In the genomic region with DNA sequence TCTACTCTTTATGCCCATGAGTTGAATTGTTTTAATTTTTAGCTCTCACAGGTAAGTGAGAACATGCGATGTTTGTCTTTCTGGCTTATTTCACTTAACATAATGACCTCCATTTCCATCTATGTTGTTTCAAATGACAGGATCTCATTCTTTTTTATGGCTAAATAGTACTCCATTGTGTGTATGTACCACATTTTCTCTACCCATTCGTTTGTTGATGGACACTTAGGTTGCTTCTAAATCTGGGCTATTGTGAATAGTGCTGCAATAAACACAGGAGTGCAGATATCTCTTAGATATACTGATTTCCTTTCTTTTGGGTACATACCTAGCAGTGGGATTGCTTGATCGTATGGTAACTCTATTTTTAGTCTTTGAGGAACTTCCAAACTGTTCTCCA, we compare ENCODE assay signal across 30 cellular contexts. TPM values are rescaled to one million over a fixed set of nuclear protein-coding genes. Genes with fewer than 3 reads are reported as not detected.
"Had no signal": no experiment of that assay in that cellular context is flagged by ENCODE, and none has a peak within 500 bp of the region (broad histone marks: within the 10 kb centered on the region; RNA-seq: fewer than 3 reads in every experiment).

No MANE protein-coding gene starts in this region.

- DNase-seq: activated B cell treated with CpG ODN at 0.5 μM for 24 hours; activated CD4-positive, alpha-beta memory T cell treated with anti-CD3 and anti-CD28 coated beads, Interleukin-2, amount 10 ng/mL, durations not matched to agents 7 days and 5 days; activated CD4-positive, alpha-beta T cell treated with anti-CD3 and anti-CD28 coated beads for 4 hours; activated CD4-positive, alpha-beta T cell treated with anti-CD3 and anti-CD28 coated beads, Interleukin-2, amount 10 ng/mL, durations not matched to agents 7 days and 5 days; activated CD4-positive, alpha-beta T cell treated with anti-CD3 and anti-CD28 coated beads, Interleukin-2, amount 50 U/mL, for 48 hours; activated CD4-positive, CD25-positive, alpha-beta regulatory T cell treated with anti-CD3 and anti-CD28 coated beads, Interleukin-2, amount 50 U/mL, for 72 hours; activated CD8-positive, alpha-beta memory T cell treated with anti-CD3 and anti-CD28 coated beads, Interleukin-2, amount 10 ng/mL, durations not matched to agents 7 days and 5 days; activated CD8-positive, alpha-beta T cell treated with anti-CD3 and anti-CD28 coated beads, Interleukin-2, amount 10 ng/mL, durations not matched to agents 7 days and 5 days; activated effector memory CD4-positive, alpha-beta T cell treated with Interleukin-2 at 50 U/mL for 16 hours; activated gamma-delta T cell; activated naive CD4-positive, alpha-beta T cell treated with anti-CD3 and anti-CD28 coated beads, Interleukin-2, amount 10 ng/mL, durations not matched to agents 7 days and 5 days; activated naive CD4-positive, alpha-beta T cell treated with Interleukin-2 at 50 U/mL for 16 hours; activated naive CD8-positive, alpha-beta T cell treated with anti-CD3 and anti-CD28 coated beads, Interleukin-2, amount 50 U/mL, for 24 hours; activated T-cell treated with anti-CD3 and anti-CD28 coated beads, Interleukin-2, amount 50 U/mL, for 24 hours; activated T-cell treated with anti-CD3 and anti-CD28 coated beads, Interleukin-2, amount 50 U/mL, for 48 hours; amygdala; anterior cingulate cortex; caudate nucleus; cerebellar nuclear complex; T-helper 1 cell; T-helper 2 cell; T-helper 9 cell had no signal

- H3K4me3 ChIP-seq: ascending aorta, cardiac muscle cell had no signal

- H3K9me3 ChIP-seq: ascending aorta had no signal

- FAIRE-seq: bronchial epithelial cell, TTC549 had no signal

- H3K36me3 ChIP-seq: ascending aorta, cardiac muscle cell had no signal

- H3K27ac ChIP-seq: ascending aorta, cardiac muscle cell, VCaP had no signal

- ATAC-seq: activated CD8-positive, alpha-beta memory T cell treated with anti-CD3 and anti-CD28 coated beads, Interleukin-2, amount 10 ng/mL, durations not matched to agents 7 days and 5 days; activated CD8-positive, alpha-beta T cell treated with anti-CD3 and anti-CD28 coated beads, Interleukin-2, amount 10 ng/mL, durations not matched to agents 7 days and 5 days; activated naive CD8-positive, alpha-beta T cell treated with anti-CD3 and anti-CD28 coated beads, Interleukin-2, amount 50 U/mL, for 24 hours had no signal

- H3K27me3 ChIP-seq: ascending aorta, cardiac muscle cell had no signal

RNA-seq across cellular contexts. Expression of a gene that starts 19.3 kb away (rescaled TPM):
- total RNA-seq: activated B cell treated with CpG ODN at 0.5 μM for 24 hours; activated CD4-positive, alpha-beta memory T cell treated with anti-CD3 and anti-CD28 coated beads, Interleukin-2, amount 10 ng/mL, durations not matched to agents 7 days and 5 days; activated CD4-positive, alpha-beta T cell treated with anti-CD3 and anti-CD28 coated beads, Interleukin-2, amount 10 ng/mL, durations not matched to agents 7 days and 5 days; activated CD8-positive, alpha-beta memory T cell treated with anti-CD3 and anti-CD28 coated beads, Interleukin-2, amount 10 ng/mL, durations not matched to agents 7 days and 5 days; activated CD8-positive, alpha-beta T cell treated with anti-CD3 and anti-CD28 coated beads, Interleukin-2, amount 10 ng/mL, durations not matched to agents 7 days and 5 days; activated naive CD8-positive, alpha-beta T cell treated with anti-CD3 and anti-CD28 coated beads, Interleukin-2, amount 10 ng/mL, durations not matched to agents 7 days and 5 days; activated T-helper 2 cell treated with anti-CD3 and anti-CD28 coated beads, Interferon-gamma antibody, Interleukin-2, Interleukin-4, amounts not matched to agents 10 μg/mL and 5 μg/mL and 100 μg/mL, durations not matched to agents 14 hours and 24 hours and 36 hours; bronchial epithelial cell; chondrocyte had no signal
